Comparison of ENCODE assay signal across 2 cellular contexts in the genomic region with DNA sequence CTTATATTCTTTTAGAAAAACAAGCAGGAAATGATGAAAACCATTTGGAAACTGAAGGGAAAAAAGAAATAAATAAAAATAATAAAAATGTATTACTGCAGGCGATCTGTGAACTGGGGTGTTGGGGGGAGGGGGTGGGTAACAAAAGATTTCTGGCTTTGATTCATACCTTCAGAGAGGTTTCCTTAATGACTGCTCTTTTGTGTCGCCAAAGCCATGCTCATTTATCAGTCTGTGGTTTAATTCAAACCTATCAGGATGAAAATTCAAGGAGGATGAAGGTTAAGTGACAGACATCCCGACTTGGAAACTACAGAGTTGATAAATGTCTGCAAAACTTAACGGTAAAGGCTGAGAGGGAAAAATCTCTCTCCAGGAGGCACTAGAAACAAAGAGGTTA.
TF ChIP-seq lines count a peak whose summit lies in the region.

No MANE protein-coding gene starts in this region.

TF ChIP-seq in GM23338, 12 proteins besides CTCF, POLR2A, EP300 and RAD21 (continues in another document):
- TF ChIP-seq POLR2AphosphoS5 (IDR thresholded peaks at IDR 0.05; ENCODE audit: low read depth) (no peak), ZNF462 (CRISPR knock-in tag; IDR thresholded peaks at IDR 0.05) (no peak), ETS1 (IDR thresholded peaks at IDR 0.05) (no peak), EZH2phosphoT487 (IDR thresholded peaks at IDR 0.05; ENCODE audit: unreplicated experiment) (no peak), JUNB (IDR thresholded peaks at IDR 0.05; ENCODE audit: unreplicated experiment) (no peak), REST (IDR thresholded peaks at IDR 0.05; ENCODE audit: unreplicated experiment) (no peak), EZH2 (IDR thresholded peaks at IDR 0.05; ENCODE audit: low read depth, unreplicated experiment) (no peak), STAT1 (IDR thresholded peaks at IDR 0.05; ENCODE audit: unreplicated experiment) (no peak), ZNF114 (CRISPR knock-in tag; IDR thresholded peaks at IDR 0.05) (no peak), ZNF331 (CRISPR knock-in tag; IDR thresholded peaks at IDR 0.05; ENCODE audit: low read depth) (no peak)

TF ChIP-seq in IMR-90, 13 proteins besides CTCF, POLR2A, EP300 and RAD21:
- TF ChIP-seq CHD1 (IDR thresholded peaks at IDR 0.05; ENCODE audit: low read depth, low read length) (no peak), BHLHE40 (IDR thresholded peaks at IDR 0.05; ENCODE audit: low read depth, low read length) (no peak), RFX5 (IDR thresholded peaks at IDR 0.05; ENCODE audit: low read depth, low read length) (no peak), RCOR1 (IDR thresholded peaks at IDR 0.05; ENCODE audit: insufficient replicate concordance, low read length) (no peak), MAFK (IDR thresholded peaks at IDR 0.05; ENCODE audit: low read depth, low read length) (no peak), MXI1 (IDR thresholded peaks at IDR 0.05; ENCODE audit: borderline replicate concordance, low read depth, low read length) (no peak), MAZ (IDR thresholded peaks at IDR 0.05; ENCODE audit: borderline replicate concordance, low read depth, low read length) (no peak), CEBPB (IDR thresholded peaks at IDR 0.05; ENCODE audit: low read depth, low read length) (no peak), SMC3 (IDR thresholded peaks at IDR 0.05; ENCODE audit: low read depth, low read length) (no peak), FOS (IDR thresholded peaks at IDR 0.05; ENCODE audit: low read depth, low read length) (no peak), NFE2L2 (IDR thresholded peaks at IDR 0.05; ENCODE audit: low read depth, low read length) (no peak)
- TF ChIP-seq, protein P1, sequence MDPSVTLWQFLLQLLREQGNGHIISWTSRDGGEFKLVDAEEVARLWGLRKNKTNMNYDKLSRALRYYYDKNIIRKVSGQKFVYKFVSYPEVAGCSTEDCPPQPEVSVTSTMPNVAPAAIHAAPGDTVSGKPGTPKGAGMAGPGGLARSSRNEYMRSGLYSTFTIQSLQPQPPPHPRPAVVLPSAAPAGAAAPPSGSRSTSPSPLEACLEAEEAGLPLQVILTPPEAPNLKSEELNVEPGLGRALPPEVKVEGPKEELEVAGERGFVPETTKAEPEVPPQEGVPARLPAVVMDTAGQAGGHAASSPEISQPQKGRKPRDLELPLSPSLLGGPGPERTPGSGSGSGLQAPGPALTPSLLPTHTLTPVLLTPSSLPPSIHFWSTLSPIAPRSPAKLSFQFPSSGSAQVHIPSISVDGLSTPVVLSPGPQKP (IDR thresholded peaks at IDR 0.05; ENCODE audit: borderline replicate concordance, low read depth, low read length) = no peak
- TF ChIP-seq, protein P2, sequence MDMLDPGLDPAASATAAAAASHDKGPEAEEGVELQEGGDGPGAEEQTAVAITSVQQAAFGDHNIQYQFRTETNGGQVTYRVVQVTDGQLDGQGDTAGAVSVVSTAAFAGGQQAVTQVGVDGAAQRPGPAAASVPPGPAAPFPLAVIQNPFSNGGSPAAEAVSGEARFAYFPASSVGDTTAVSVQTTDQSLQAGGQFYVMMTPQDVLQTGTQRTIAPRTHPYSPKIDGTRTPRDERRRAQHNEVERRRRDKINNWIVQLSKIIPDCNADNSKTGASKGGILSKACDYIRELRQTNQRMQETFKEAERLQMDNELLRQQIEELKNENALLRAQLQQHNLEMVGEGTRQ (IDR thresholded peaks at IDR 0.05; ENCODE audit: low read depth, low read length) = no peak
